In genomic region chr13:31614704-31615103, GRCh38 we compare ENCODE assay signal across 37 cellular contexts.
"Had no signal": no experiment of that assay in that cellular context is flagged by ENCODE, and none has a peak within 500 bp of the region (broad histone marks: within the 10 kb centered on the region; RNA-seq: fewer than 3 reads in every experiment).

No MANE protein-coding gene starts in this region.

- H3K36me3 ChIP-seq: adrenal gland, ascending aorta, brain microvascular endothelial cell, breast epithelium, cardiac muscle cell had no signal

- H3K4me1 Mint-ChIP-seq: activated naive CD4-positive, alpha-beta T cell treated with anti-CD3 and anti-CD28 coated beads, Interleukin-2, amount 10 ng/mL, durations not matched to agents 7 days and 5 days; activated naive CD4-positive, alpha-beta T cell treated with anti-CD3 and anti-CD28 coated beads, Interleukin-2, amount 50 U/mL, for 24 hours; activated naive CD8-positive, alpha-beta T cell treated with anti-CD3 and anti-CD28 coated beads for 36 hours; activated naive CD8-positive, alpha-beta T cell treated with anti-CD3 and anti-CD28 coated beads, Interleukin-2, amount 10 ng/mL, durations not matched to agents 7 days and 5 days; activated naive CD8-positive, alpha-beta T cell treated with anti-CD3 and anti-CD28 coated beads, Interleukin-2, amount 50 U/mL, for 24 hours; activated T-helper 17 cell treated with anti-CD3 and anti-CD28 coated beads, Interleukin-2, amount 50 U/mL, for 72 hours; brain; central memory CD8-positive, alpha-beta T cell had no signal

- H3K27ac ChIP-seq: adrenal gland, ascending aorta, body of pancreas, brain microvascular endothelial cell, breast epithelium, cardiac muscle cell had no signal

- H3K9me3 ChIP-seq: adrenal gland, ascending aorta, body of pancreas, breast epithelium had no signal

- H3K4me3 ChIP-seq: adrenal gland, ascending aorta, body of pancreas, breast epithelium, cardiac muscle cell had no signal

- DNase-seq: activated effector memory CD4-positive, alpha-beta T cell treated with anti-CD3 and anti-CD28 coated beads, Interleukin-2, amount 50 U/mL, for 16 hours; activated effector memory CD4-positive, alpha-beta T cell treated with Interleukin-2 at 50 U/mL for 16 hours; activated gamma-delta T cell; activated gamma-delta T cell treated with Interleukin-2 at 50 U/mL for 16 hours; activated naive CD4-positive, alpha-beta T cell; activated naive CD4-positive, alpha-beta T cell treated with anti-CD3 and anti-CD28 coated beads for 36 hours; activated naive CD4-positive, alpha-beta T cell treated with anti-CD3 and anti-CD28 coated beads, Interleukin-2, amount 10 ng/mL, durations not matched to agents 7 days and 5 days; activated naive CD4-positive, alpha-beta T cell treated with anti-CD3 and anti-CD28 coated beads, Interleukin-2, amount 50 U/mL, for 16 hours; activated naive CD4-positive, alpha-beta T cell treated with Interleukin-2 at 50 U/mL for 16 hours; activated naive CD8-positive, alpha-beta T cell treated with anti-CD3 and anti-CD28 coated beads for 36 hours; activated naive CD8-positive, alpha-beta T cell treated with anti-CD3 and anti-CD28 coated beads, Interleukin-2, amount 10 ng/mL, durations not matched to agents 7 days and 5 days; activated naive CD8-positive, alpha-beta T cell treated with anti-CD3 and anti-CD28 coated beads, Interleukin-2, amount 50 U/mL, for 24 hours; activated T-cell treated with anti-CD3 and anti-CD28 coated beads, Interleukin-2, amount 50 U/mL, for 24 hours; activated T-cell treated with anti-CD3 and anti-CD28 coated beads, Interleukin-2, amount 50 U/mL, for 4 hours; activated T-cell treated with anti-CD3 and anti-CD28 coated beads, Interleukin-2, amount 50 U/mL, for 48 hours; activated T-cell treated with anti-CD3 and anti-CD28 coated beads, Interleukin-2, amount 50 U/mL, for 72 hours; adrenal gland; amniotic stem cell; amygdala; anterior cingulate cortex; aorta; body of pancreas; brain microvascular endothelial cell; caudate nucleus; central memory CD4-positive, alpha-beta T cell; cerebellar nuclear complex had no signal

- H3K4me3 Mint-ChIP-seq: activated naive CD4-positive, alpha-beta T cell treated with anti-CD3 and anti-CD28 coated beads for 36 hours; activated naive CD4-positive, alpha-beta T cell treated with anti-CD3 and anti-CD28 coated beads, Interleukin-2, amount 10 ng/mL, durations not matched to agents 7 days and 5 days; activated naive CD4-positive, alpha-beta T cell treated with anti-CD3 and anti-CD28 coated beads, Interleukin-2, amount 50 U/mL, for 24 hours; activated naive CD8-positive, alpha-beta T cell; activated naive CD8-positive, alpha-beta T cell treated with anti-CD3 and anti-CD28 coated beads for 36 hours; activated naive CD8-positive, alpha-beta T cell treated with anti-CD3 and anti-CD28 coated beads, Interleukin-2, amount 10 ng/mL, durations not matched to agents 7 days and 5 days; activated naive CD8-positive, alpha-beta T cell treated with anti-CD3 and anti-CD28 coated beads, Interleukin-2, amount 50 U/mL, for 24 hours; activated T-cell treated with anti-CD3 and anti-CD28 coated beads, Interleukin-2, amount 50 U/mL, for 24 hours; activated T-cell treated with anti-CD3 and anti-CD28 coated beads, Interleukin-2, amount 50 U/mL, for 4 hours; activated T-cell treated with anti-CD3 and anti-CD28 coated beads, Interleukin-2, amount 50 U/mL, for 72 hours; activated T-helper 1 cell treated with anti-CD3 and anti-CD28 coated beads, Interleukin-12 subunit alpha, Interleukin-12 subunit beta, Interleukin-2, Interleukin-4 antibody, amounts not matched to agents 30 ng/mL and 10 ng/mL and 1 ng/mL, durations not matched to agents 14 hours and 24 hours and 36 hours; activated T-helper 17 cell treated with anti-CD3 and anti-CD28 coated beads, Interleukin-2, amount 50 U/mL, for 72 hours; brain; central memory CD8-positive, alpha-beta T cell had no signal

- H3K27me3 Mint-ChIP-seq: activated naive CD4-positive, alpha-beta T cell treated with anti-CD3 and anti-CD28 coated beads, Interleukin-2, amount 10 ng/mL, durations not matched to agents 7 days and 5 days; activated naive CD4-positive, alpha-beta T cell treated with anti-CD3 and anti-CD28 coated beads, Interleukin-2, amount 50 U/mL, for 24 hours; activated naive CD8-positive, alpha-beta T cell; activated naive CD8-positive, alpha-beta T cell treated with anti-CD3 and anti-CD28 coated beads for 36 hours; activated naive CD8-positive, alpha-beta T cell treated with anti-CD3 and anti-CD28 coated beads, Interleukin-2, amount 10 ng/mL, durations not matched to agents 7 days and 5 days; activated naive CD8-positive, alpha-beta T cell treated with anti-CD3 and anti-CD28 coated beads, Interleukin-2, amount 50 U/mL, for 24 hours; activated T-cell treated with anti-CD3 and anti-CD28 coated beads, Interleukin-2, amount 50 U/mL, for 24 hours; activated T-helper 17 cell treated with anti-CD3 and anti-CD28 coated beads, Interleukin-2, amount 50 U/mL, for 72 hours; brain; central memory CD8-positive, alpha-beta T cell had no signal

- H3K27me3 ChIP-seq: adrenal gland, ascending aorta, body of pancreas, brain microvascular endothelial cell, breast epithelium, cardiac muscle cell had no signal

- H3K36me3 Mint-ChIP-seq: activated naive CD4-positive, alpha-beta T cell treated with anti-CD3 and anti-CD28 coated beads, Interleukin-2, amount 10 ng/mL, durations not matched to agents 7 days and 5 days; activated naive CD4-positive, alpha-beta T cell treated with anti-CD3 and anti-CD28 coated beads, Interleukin-2, amount 50 U/mL, for 24 hours; activated naive CD4-positive, alpha-beta T cell treated with anti-CD3 and anti-CD28 coated beads, Interleukin-2, amount 50 U/mL, for 72 hours; activated naive CD8-positive, alpha-beta T cell; activated naive CD8-positive, alpha-beta T cell treated with anti-CD3 and anti-CD28 coated beads for 36 hours; activated naive CD8-positive, alpha-beta T cell treated with anti-CD3 and anti-CD28 coated beads, Interleukin-2, amount 10 ng/mL, durations not matched to agents 7 days and 5 days; brain had no signal

- H3K4me1 ChIP-seq: adrenal gland, ascending aorta, body of pancreas, breast epithelium had no signal

- ATAC-seq: activated naive CD4-positive, alpha-beta T cell treated with anti-CD3 and anti-CD28 coated beads, Interleukin-2, amount 50 U/mL, for 72 hours; activated naive CD8-positive, alpha-beta T cell treated with anti-CD3 and anti-CD28 coated beads, Interleukin-2, amount 50 U/mL, for 24 hours; activated T-cell treated with anti-CD3 and anti-CD28 coated beads, Interleukin-2, amount 50 U/mL, for 4 hours; activated T-cell treated with anti-CD3 and anti-CD28 coated beads, Interleukin-2, amount 50 U/mL, for 72 hours; activated T-helper 17 cell treated with anti-CD3 and anti-CD28 coated beads, Interleukin-2, amount 50 U/mL, for 72 hours; body of pancreas had no signal

- H3K27ac Mint-ChIP-seq: activated naive CD4-positive, alpha-beta T cell treated with anti-CD3 and anti-CD28 coated beads for 36 hours; activated naive CD4-positive, alpha-beta T cell treated with anti-CD3 and anti-CD28 coated beads, Interleukin-2, amount 10 ng/mL, durations not matched to agents 7 days and 5 days; activated naive CD4-positive, alpha-beta T cell treated with anti-CD3 and anti-CD28 coated beads, Interleukin-2, amount 50 U/mL, for 24 hours; activated naive CD4-positive, alpha-beta T cell treated with anti-CD3 and anti-CD28 coated beads, Interleukin-2, amount 50 U/mL, for 72 hours; activated naive CD8-positive, alpha-beta T cell; activated naive CD8-positive, alpha-beta T cell treated with anti-CD3 and anti-CD28 coated beads for 36 hours; activated naive CD8-positive, alpha-beta T cell treated with anti-CD3 and anti-CD28 coated beads, Interleukin-2, amount 10 ng/mL, durations not matched to agents 7 days and 5 days; activated naive CD8-positive, alpha-beta T cell treated with anti-CD3 and anti-CD28 coated beads, Interleukin-2, amount 50 U/mL, for 24 hours; activated T-cell treated with anti-CD3 and anti-CD28 coated beads, Interleukin-2, amount 50 U/mL, for 24 hours; activated T-cell treated with anti-CD3 and anti-CD28 coated beads, Interleukin-2, amount 50 U/mL, for 72 hours; activated T-helper 1 cell treated with anti-CD3 and anti-CD28 coated beads, Interleukin-12 subunit alpha, Interleukin-12 subunit beta, Interleukin-2, Interleukin-4 antibody, amounts not matched to agents 30 ng/mL and 10 ng/mL and 1 ng/mL, durations not matched to agents 14 hours and 24 hours and 36 hours; activated T-helper 17 cell treated with anti-CD3 and anti-CD28 coated beads, Interleukin-2, amount 50 U/mL, for 72 hours; activated T-helper 2 cell treated with anti-CD3 and anti-CD28 coated beads, Interferon-gamma antibody, Interleukin-2, Interleukin-4, amounts not matched to agents 10 μg/mL and 5 μg/mL and 100 μg/mL, durations not matched to agents 14 hours and 24 hours and 36 hours; brain had no signal
